ENCODE assay signal across 11 cellular contexts in genomic region chr11:65491163-65491465, GRCh38. TPM values are rescaled to one million over a fixed set of nuclear protein-coding genes. Genes with fewer than 3 reads are reported as not detected.
DNase-seq lines count a peak whose midpoint lies in the region; ATAC-seq, FAIRE-seq and TF ChIP-seq lines count a peak whose summit lies in the region.
"Had no signal": no experiment of that assay in that cellular context is flagged by ENCODE, and none has a peak within 500 bp of the region (broad histone marks: within the 10 kb centered on the region; RNA-seq: fewer than 3 reads in every experiment).

No MANE protein-coding gene starts in this region.

- no peak overlapping the region for H2AFZ ChIP-seq in keratinocyte (ENCODE audit: control insufficient read depth, low read length)

- CTCF ChIA-PET in activated CD8-positive, alpha-beta T cell treated with anti-CD3 and anti-CD28 coated beads for 36 hours (lab: Charles Lee), result interaction anchor here (0.6 kb wide), 1 partner anchor 11 kb away, joined by 3 read pairs; no protein-coding TSS in a partner anchor

- H3K4me3 ChIP-seq in keratinocyte (ENCODE audit: control insufficient read depth in 2 of 3, extremely low read depth in 1 of 3, insufficient read depth in 2 of 3, low read depth in 1 of 3, low read length in 3 of 3), result no peak overlapping the region
- no peak overlapping the region for H3K4me3 ChIP-seq in small intestine (ENCODE audit: low read depth in 1 of 2, low read length in 2 of 2)

- FAIRE-seq in keratinocyte (lab: Jason Lieb, UNC) (no peak), small intestine (lab: Jason Lieb, UNC) (no peak)
- FAIRE-seq: G401.6 had no signal

- H3K27ac ChIP-seq in keratinocyte (ENCODE audit: control insufficient read depth, insufficient read depth, low read length) (peak overlapping the region; percentile 94), small intestine (ENCODE audit: low read depth in 1 of 2, low read length in 1 of 2) (peak overlapping the region; percentile 76 to 95)
- H3K27ac ChIP-seq: KMS-11 had no signal

- H3K9ac ChIP-seq in keratinocyte (ENCODE audit: control insufficient read depth, extremely low read depth, insufficient read depth, low read length), result peak overlapping the region; percentile 84
- H3K9ac ChIP-seq: KMS-11 had no signal

- no peak for TF ChIP-seq CTCF in keratinocyte (optimal IDR thresholded peaks at IDR 0.05 in 1 of 3, IDR thresholded peaks at IDR 0.05 in 1 of 3, conservative IDR thresholded peaks at IDR 0.05 in 1 of 3; ENCODE audit: extremely low read depth in 1 of 3, insufficient read depth in 2 of 3, low read length in 3 of 3)
- no peak for TF ChIP-seq CTCF in activated CD8-positive, alpha-beta T cell treated with anti-CD3 and anti-CD28 coated beads for 36 hours (IDR thresholded peaks at IDR 0.05)

- no peak for ATAC-seq in activated T-helper 17 cell treated with anti-CD3 and anti-CD28 coated beads, Interleukin-2, amount 50 U/mL, for 72 hours (replicated peaks)
- ATAC-seq in HG03521 (IDR thresholded peaks at IDR 0.05; ENCODE audit: unreplicated experiment), result no peak
- ATAC-seq in activated CD8-positive, alpha-beta T cell treated with anti-CD3 and anti-CD28 coated beads for 36 hours, result no peak

- H3K4me1 ChIP-seq in keratinocyte (ENCODE audit: control insufficient read depth, extremely low read depth, insufficient read depth, low read length) (peaks cover 89% of the 10 kb centered on the region), small intestine (ENCODE audit: control insufficient read depth in 2 of 2, insufficient read depth in 1 of 2, low read depth in 1 of 2, low read length in 1 of 2) (peaks cover 24% of the 10 kb centered on the region in 2 donors)

- H3K36me3 ChIP-seq in keratinocyte (ENCODE audit: control insufficient read depth in 2 of 2, extremely low read depth in 1 of 2, insufficient read depth in 2 of 2, low read length in 2 of 2) (no peaks in the 10 kb centered on the region), small intestine (ENCODE audit: control insufficient read depth in 2 of 2, insufficient read depth in 2 of 2, low read length in 2 of 2) (no peaks in the 10 kb centered on the region)

- peaks cover 5% of the 10 kb centered on the region for H3K79me2 ChIP-seq in keratinocyte (ENCODE audit: control insufficient read depth, insufficient read depth, low read length)

- no peaks in the 10 kb centered on the region for H3K27me3 Mint-ChIP-seq in activated T-helper 17 cell treated with anti-CD3 and anti-CD28 coated beads, Interleukin-2, amount 50 U/mL, for 72 hours
- no peaks in the 10 kb centered on the region for H3K27me3 Mint-ChIP-seq in activated CD8-positive, alpha-beta T cell treated with anti-CD3 and anti-CD28 coated beads for 36 hours

- H3K4me2 ChIP-seq in keratinocyte (ENCODE audit: control insufficient read depth, extremely low read depth, insufficient read depth, low read depth, low read length), result peak overlapping the region; percentile 78
- H3K4me2 ChIP-seq: KMS-11 had no signal

- DNase-seq in H4 (ENCODE audit: low spot score) (peak; percentile 8), keratinocyte (ENCODE audit: low read depth, low spot score) (no peak), small intestine (no peak), NCI-H2227 (lab: John Stamatoyannopoulos, UW; ENCODE audit: unreplicated experiment) (no peak), SK-N-DZ (ENCODE audit: low spot score) (no peak)
- DNase-seq in activated CD8-positive, alpha-beta T cell treated with anti-CD3 and anti-CD28 coated beads for 36 hours, result no peak

- peak overlapping the region; percentile 99 for H3K27ac Mint-ChIP-seq in activated T-helper 17 cell treated with anti-CD3 and anti-CD28 coated beads, Interleukin-2, amount 50 U/mL, for 72 hours
- no peak overlapping the region for H3K27ac Mint-ChIP-seq in activated CD8-positive, alpha-beta T cell treated with anti-CD3 and anti-CD28 coated beads for 36 hours

- H3K9me1 ChIP-seq in keratinocyte (ENCODE audit: control insufficient read depth, extremely low read depth, insufficient read depth, low read length), result peaks cover 6% of the 10 kb centered on the region

- dilution Hi-C loops in keratinocyte (cut with MboI; ENCODE audit: extremely low pct_ligation_motif_present, low sequenced_read_pairs), result no loop called here

- H3K9me3 Mint-ChIP-seq in activated T-helper 17 cell treated with anti-CD3 and anti-CD28 coated beads, Interleukin-2, amount 50 U/mL, for 72 hours, result no peaks in the 10 kb centered on the region
- H3K9me3 Mint-ChIP-seq in activated CD8-positive, alpha-beta T cell treated with anti-CD3 and anti-CD28 coated beads for 36 hours, result no peaks in the 10 kb centered on the region
- H3K9me3 Mint-ChIP-seq: T-helper 1 cell treated with Interleukin-12 subunit alpha and Interleukin-12 subunit beta and Interleukin-4 antibody, amounts not matched to agents 30 μg/mL and 1 μg/mL, for 36 hours had no signal

- no peaks in the 10 kb centered on the region for H3K27me3 ChIP-seq in keratinocyte (ENCODE audit: control insufficient read depth, extremely low read depth, insufficient read depth, low read length)
- H3K27me3 ChIP-seq in small intestine (ENCODE audit: control insufficient read depth in 2 of 2, insufficient read depth in 2 of 2, low read length in 2 of 2), result no peaks in the 10 kb centered on the region

- peak overlapping the region; percentile 90 for H3K4me3 Mint-ChIP-seq in activated T-helper 17 cell treated with anti-CD3 and anti-CD28 coated beads, Interleukin-2, amount 50 U/mL, for 72 hours
- H3K4me3 Mint-ChIP-seq in activated CD8-positive, alpha-beta T cell treated with anti-CD3 and anti-CD28 coated beads for 36 hours, result no peak overlapping the region
- H3K4me3 Mint-ChIP-seq: T-helper 1 cell treated with Interleukin-12 subunit alpha and Interleukin-12 subunit beta and Interleukin-4 antibody, amounts not matched to agents 30 μg/mL and 1 μg/mL, for 36 hours had no signal

- H3K9me3 ChIP-seq in keratinocyte (ENCODE audit: control insufficient read depth, low read depth, low read length), result no peaks in the 10 kb centered on the region
- no peaks in the 10 kb centered on the region for H3K9me3 ChIP-seq in small intestine (ENCODE audit: control insufficient read depth, low read depth)

- intact Hi-C loops in activated CD8-positive, alpha-beta T cell treated with anti-CD3 and anti-CD28 coated beads for 36 hours (cut with micrococcal nuclease), result no loop called here

- H3K36me3 Mint-ChIP-seq in activated T-helper 17 cell treated with anti-CD3 and anti-CD28 coated beads, Interleukin-2, amount 50 U/mL, for 72 hours (ENCODE audit: low read depth), result peaks cover 7% of the 10 kb centered on the region
- H3K36me3 Mint-ChIP-seq in activated CD8-positive, alpha-beta T cell treated with anti-CD3 and anti-CD28 coated beads for 36 hours (ENCODE audit: low read depth), result peaks cover 1% of the 10 kb centered on the region

- POLR2A ChIA-PET in activated CD8-positive, alpha-beta T cell treated with anti-CD3 and anti-CD28 coated beads for 36 hours (lab: Charles Lee), result interaction anchor here (9.6 to 36.2 kb wide), 3 partner anchors 11 to 71 kb away, joined by 94 to 4842 read pairs (median 343); partner anchors contain the start of genes MALAT1 and NEAT1

- H3K4me1 Mint-ChIP-seq in activated T-helper 17 cell treated with anti-CD3 and anti-CD28 coated beads, Interleukin-2, amount 50 U/mL, for 72 hours, result peaks cover 17% of the 10 kb centered on the region
- H3K4me1 Mint-ChIP-seq in activated CD8-positive, alpha-beta T cell treated with anti-CD3 and anti-CD28 coated beads for 36 hours (ENCODE audit: low read depth), result peaks cover 61% of the 10 kb centered on the region

- WGBS in small intestine, 3 donors, result 76 to 81% (median 76%) methylated on average over 3 of the region's 3 CpGs

- H4K20me1 ChIP-seq in keratinocyte (ENCODE audit: control insufficient read depth, extremely low read depth, insufficient read depth, low read length), result no peaks in the 10 kb centered on the region

RNA-seq across cellular contexts. Expression of gene MALAT1, which starts 7.7 kb away (rescaled TPM):
- 168 and 177 TPM in 2 replicates for total RNA-seq in H4 (2014; rRNA removed; shearing (Covaris generic))
- total RNA-seq in activated T-helper 17 cell treated with anti-CD3 and anti-CD28 coated beads, Interleukin-2, amount 50 U/mL, for 72 hours, result over 10,000 TPM in 1 of 2 donors, 1,000 to 10,000 TPM in 1; 5,547 to 22,796 TPM
- 337 to 1,845 TPM (median 1,768 TPM) in 3 replicates for polyA plus RNA-seq in keratinocyte
- 22,009 TPM for polyA plus RNA-seq in keratinocyte (2011; ENCODE audit: low read depth)
- polyA plus RNA-seq in keratinocyte (2011; cell fraction: cytosol; rRNA removed), result 14.9 and 37.5 TPM in 2 replicates
- polyA plus RNA-seq in keratinocyte (2011; cell fraction: nucleus; rRNA removed), result 6,319 and 7,235 TPM in 2 replicates
- 429 and 9,619 TPM in 2 replicates for polyA plus RNA-seq in keratinocyte (2012; ENCODE audit: low replicate concordance)
- polyA minus RNA-seq in keratinocyte, result 2,284 to 11,976 TPM (median 9,145 TPM) in 3 replicates
- polyA minus RNA-seq in keratinocyte (2011; cell fraction: cytosol; rRNA and poly(A)+ RNA removed), result 408 TPM
- 24,947 and 60,709 TPM in 2 replicates for polyA minus RNA-seq in keratinocyte (2011; cell fraction: nucleus; rRNA and poly(A)+ RNA removed)
- 100 to 1,000 TPM; 155 to 454 (median 159) TPM for polyA plus RNA-seq in small intestine
- polyA plus RNA-seq in SK-N-DZ (2014; cell fraction: cytosol; rRNA removed), result 15.5 and 29.5 TPM in 2 replicates
- 347 and 1,650 TPM in 2 replicates for polyA plus RNA-seq in SK-N-DZ (2014; cell fraction: nucleus; rRNA removed)
- total RNA-seq in activated CD8-positive, alpha-beta T cell treated with anti-CD3 and anti-CD28 coated beads for 36 hours, result 1,000 to 10,000 TPM; 3,856 to 3,869 TPM

RNA-seq across cellular contexts. Expression of gene SCYL1, which starts 33.8 kb away (rescaled TPM):
- total RNA-seq in H4 (2014; rRNA removed; shearing (Covaris generic)), result 34.5 and 38.6 TPM in 2 replicates
- total RNA-seq in activated T-helper 17 cell treated with anti-CD3 and anti-CD28 coated beads, Interleukin-2, amount 50 U/mL, for 72 hours, result 10 to 100 TPM; 80.4 to 86.8 TPM
- polyA plus RNA-seq in keratinocyte (31.3 to 51.2 TPM (median 44.1 TPM) in 3 replicates), small intestine (10 to 100 TPM; 46.7 to 76.9 (median 74.3) TPM)
- polyA plus RNA-seq in keratinocyte (2011; ENCODE audit: low read depth), result 25.3 TPM
- polyA plus RNA-seq in keratinocyte (2011; cell fraction: cytosol; rRNA removed), result 40.7 and 65.2 TPM in 2 replicates
- 52.1 and 72.4 TPM in 2 replicates for polyA plus RNA-seq in keratinocyte (2011; cell fraction: nucleus; rRNA removed)
- polyA plus RNA-seq in keratinocyte (2012; ENCODE audit: low replicate concordance), result 33.0 and 44.5 TPM in 2 replicates
- 34.8 to 75.0 TPM (median 43.7 TPM) in 3 replicates for polyA minus RNA-seq in keratinocyte
- 43.0 TPM for polyA minus RNA-seq in keratinocyte (2011; cell fraction: cytosol; rRNA and poly(A)+ RNA removed)
- 24.6 and 32.7 TPM in 2 replicates for polyA minus RNA-seq in keratinocyte (2011; cell fraction: nucleus; rRNA and poly(A)+ RNA removed)
- 32.7 and 42.1 TPM in 2 replicates for polyA plus RNA-seq in SK-N-DZ (2014; cell fraction: cytosol; rRNA removed)
- polyA plus RNA-seq in SK-N-DZ (2014; cell fraction: nucleus; rRNA removed), result 92.4 and 96.0 TPM in 2 replicates
- 10 to 100 TPM; 71.5 to 76.8 TPM for total RNA-seq in activated CD8-positive, alpha-beta T cell treated with anti-CD3 and anti-CD28 coated beads for 36 hours

Comparison
In these comparisons a context has a peak if more than half of its experiments do, and no peak if none do; other contexts are left out.
1. RNA of gene MALAT1, which starts 7.7 kb away (total RNA-seq): 5,547 to 22,796 TPM in activated T-helper 17 cell treated with anti-CD3 and anti-CD28 coated beads, Interleukin-2, amount 50 U/mL, for 72 hours and 3,856 to 3,869 TPM in activated CD8-positive, alpha-beta T cell treated with anti-CD3 and anti-CD28 coated beads for 36 hours; 168 to 177 TPM in H4; every median in the first group is over 10 times any median in the second.